Comparison of ENCODE assay signal across 15 cellular contexts in the genomic region with DNA sequence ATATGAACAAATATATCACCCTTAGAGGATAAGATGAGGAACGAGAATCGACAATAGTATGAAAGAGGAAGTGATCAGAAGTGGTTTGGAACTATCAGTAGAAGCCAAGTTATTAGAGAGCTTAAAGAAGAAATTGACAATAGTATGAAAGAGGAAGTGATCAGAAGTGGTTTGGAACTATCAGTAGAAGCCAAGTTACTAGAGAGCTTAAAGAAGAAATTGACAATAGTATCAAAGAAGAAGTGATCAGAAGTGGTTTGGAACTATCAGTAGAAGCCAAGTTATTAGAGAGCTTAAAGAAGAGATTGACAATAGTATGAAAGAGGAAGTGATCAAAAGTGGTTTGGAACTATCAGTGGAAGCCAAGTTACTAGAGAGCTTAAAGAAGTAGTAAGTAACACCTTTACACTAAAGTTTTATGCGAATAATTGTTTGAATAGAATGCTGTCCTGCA.
DNase-seq lines count a peak whose midpoint lies in the region; ATAC-seq and TF ChIP-seq lines count a peak whose summit lies in the region.
"Had no signal": no experiment of that assay in that cellular context is flagged by ENCODE, and none has a peak within 500 bp of the region (broad histone marks: within the 10 kb centered on the region; RNA-seq: fewer than 3 reads in every experiment).

No MANE protein-coding gene starts in this region.

- POLR2A ChIA-PET in WTC11 (lab: Charles Lee): no interaction called here

- H3K4me3 Mint-ChIP-seq in WTC11: no peak overlapping the region
- H3K4me3 Mint-ChIP-seq: activated T-cell treated with anti-CD3 and anti-CD28 coated beads, Interleukin-2, amount 50 U/mL, for 4 hours had no signal

- TF ChIP-seq CTCF in WTC11 (IDR thresholded peaks at IDR 0.05): no peak

- H3K27me3 Mint-ChIP-seq in WTC11 (ENCODE audit: low read depth): no peaks in the 10 kb centered on the region
- H3K27me3 Mint-ChIP-seq: progenitor cell of endocrine pancreas had no signal

- H3K36me3 Mint-ChIP-seq in WTC11: no peaks in the 10 kb centered on the region

- ATAC-seq in GM18499 (IDR thresholded peaks at IDR 0.05; ENCODE audit: insufficient read depth, unreplicated experiment) (peak; percentile 58), GM19452 (IDR thresholded peaks at IDR 0.05; ENCODE audit: unreplicated experiment) (peak; percentile 77), HG02885 (IDR thresholded peaks at IDR 0.05; ENCODE audit: poor library complexity, unreplicated experiment) (peak; percentile 86), HG03565 (IDR thresholded peaks at IDR 0.05; ENCODE audit: unreplicated experiment) (peak; percentile 78), WTC11 (no peak)
- ATAC-seq: activated T-cell treated with anti-CD3 and anti-CD28 coated beads, Interleukin-2, amount 50 U/mL, for 4 hours; body of pancreas had no signal

- DNase-seq in NCI-H2196 treated with DMSO at 0.1 percent for 48 hours (lab: John Stamatoyannopoulos, UW; ENCODE audit: unreplicated experiment): no peak
- no peak for DNase-seq in NAMALWA (ENCODE audit: low spot score)
- DNase-seq in WTC11 (ENCODE audit: low spot score): no peak
- no peak for DNase-seq in activated gamma-delta T cell (lab: John Stamatoyannopoulos, UW)
- DNase-seq: activated T-cell treated with anti-CD3 and anti-CD28 coated beads, Interleukin-2, amount 50 U/mL, for 4 hours; body of pancreas; mammary epithelial cell; NCI-H510A; Right ventricle myocardium superior; stimulated activated CD4-positive, alpha-beta T cell treated with anti-CD3 and anti-CD28 coated beads, Interleukin-2, amount 100 ng/mL, for 48 hours had no signal

- no peaks in the 10 kb centered on the region for H3K9me3 Mint-ChIP-seq in WTC11
- H3K9me3 Mint-ChIP-seq: activated T-cell treated with anti-CD3 and anti-CD28 coated beads, Interleukin-2, amount 50 U/mL, for 4 hours had no signal

- no peak overlapping the region for H3K27ac Mint-ChIP-seq in WTC11
- H3K27ac Mint-ChIP-seq: progenitor cell of endocrine pancreas had no signal

- no peaks in the 10 kb centered on the region for H3K4me1 Mint-ChIP-seq in WTC11

- CTCF ChIA-PET in WTC11 (lab: Charles Lee): no interaction called here

TF ChIP-seq in WTC11, 78 proteins besides CTCF, POLR2A, EP300 and RAD21 (continues in another document):
- TF ChIP-seq JUN (CRISPR knock-in tag; IDR thresholded peaks at IDR 0.05): no peak
- TF ChIP-seq, protein P1, sequence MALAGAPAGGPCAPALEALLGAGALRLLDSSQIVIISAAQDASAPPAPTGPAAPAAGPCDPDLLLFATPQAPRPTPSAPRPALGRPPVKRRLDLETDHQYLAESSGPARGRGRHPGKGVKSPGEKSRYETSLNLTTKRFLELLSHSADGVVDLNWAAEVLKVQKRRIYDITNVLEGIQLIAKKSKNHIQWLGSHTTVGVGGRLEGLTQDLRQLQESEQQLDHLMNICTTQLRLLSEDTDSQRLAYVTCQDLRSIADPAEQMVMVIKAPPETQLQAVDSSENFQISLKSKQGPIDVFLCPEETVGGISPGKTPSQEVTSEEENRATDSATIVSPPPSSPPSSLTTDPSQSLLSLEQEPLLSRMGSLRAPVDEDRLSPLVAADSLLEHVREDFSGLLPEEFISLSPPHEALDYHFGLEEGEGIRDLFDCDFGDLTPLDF (CRISPR knock-in tag; IDR thresholded peaks at IDR 0.05): no peak
- TF ChIP-seq ETV6 (CRISPR knock-in tag; IDR thresholded peaks at IDR 0.05): no peak
- no peak for TF ChIP-seq ZBTB21 (CRISPR knock-in tag; IDR thresholded peaks at IDR 0.05; ENCODE audit: borderline replicate concordance)
- TF ChIP-seq SOX15 (CRISPR knock-in tag; IDR thresholded peaks at IDR 0.05): no peak
- no peak for TF ChIP-seq ATF6 (CRISPR knock-in tag; IDR thresholded peaks at IDR 0.05)
- TF ChIP-seq, protein P2, sequence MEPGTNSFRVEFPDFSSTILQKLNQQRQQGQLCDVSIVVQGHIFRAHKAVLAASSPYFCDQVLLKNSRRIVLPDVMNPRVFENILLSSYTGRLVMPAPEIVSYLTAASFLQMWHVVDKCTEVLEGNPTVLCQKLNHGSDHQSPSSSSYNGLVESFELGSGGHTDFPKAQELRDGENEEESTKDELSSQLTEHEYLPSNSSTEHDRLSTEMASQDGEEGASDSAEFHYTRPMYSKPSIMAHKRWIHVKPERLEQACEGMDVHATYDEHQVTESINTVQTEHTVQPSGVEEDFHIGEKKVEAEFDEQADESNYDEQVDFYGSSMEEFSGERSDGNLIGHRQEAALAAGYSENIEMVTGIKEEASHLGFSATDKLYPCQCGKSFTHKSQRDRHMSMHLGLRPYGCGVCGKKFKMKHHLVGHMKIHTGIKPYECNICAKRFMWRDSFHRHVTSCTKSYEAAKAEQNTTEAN (CRISPR knock-in tag; IDR thresholded peaks at IDR 0.05): no peak
- TF ChIP-seq TEAD1 (CRISPR knock-in tag; IDR thresholded peaks at IDR 0.05): no peak
- no peak for TF ChIP-seq STAT6 (CRISPR knock-in tag; conservative IDR thresholded peaks at IDR 0.05; ENCODE audit: low read depth)
- no peak for TF ChIP-seq FOXP4 (CRISPR knock-in tag; IDR thresholded peaks at IDR 0.05)
- no peak for TF ChIP-seq MYBL2 (CRISPR knock-in tag; IDR thresholded peaks at IDR 0.05)
- no peak for TF ChIP-seq AR (CRISPR knock-in tag; IDR thresholded peaks at IDR 0.05)
- TF ChIP-seq TP53 (CRISPR knock-in tag; IDR thresholded peaks at IDR 0.05): no peak
- no peak for TF ChIP-seq NFE2L1 (CRISPR knock-in tag; IDR thresholded peaks at IDR 0.05)
